ENCODE assay signal across 17 cellular contexts in the genomic region with DNA sequence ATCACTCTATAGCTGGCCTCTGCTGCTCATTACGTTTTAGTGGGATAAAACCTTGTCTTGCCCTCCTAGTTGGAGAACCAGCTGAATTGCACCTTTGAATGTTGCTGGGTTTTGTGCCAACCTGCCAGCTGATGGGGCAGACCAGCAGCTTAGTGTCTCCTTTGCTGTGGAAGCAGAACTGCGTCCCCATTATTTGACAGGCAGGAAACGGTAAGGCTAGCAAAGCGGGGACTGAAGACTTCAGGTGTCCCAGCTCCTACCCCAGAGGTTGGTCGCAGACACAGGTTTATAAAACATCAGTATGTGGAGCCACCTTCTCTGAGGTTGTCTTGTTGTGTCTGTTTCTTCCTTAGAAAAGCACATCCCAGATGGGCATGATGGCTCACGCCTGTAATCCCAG.
DNase-seq lines count a peak whose midpoint lies in the region; FAIRE-seq and TF ChIP-seq lines count a peak whose summit lies in the region.
"Had no signal": no experiment of that assay in that cellular context is flagged by ENCODE, and none has a peak within 500 bp of the region (broad histone marks: within the 10 kb centered on the region; RNA-seq: fewer than 3 reads in every experiment).

No MANE protein-coding gene starts in this region.

- POLR2A ChIA-PET in MCF 10A (lab: Yijun Ruan, JAX) = interaction anchor here (0.7 to 1.9 kb wide), 9 partner anchors 8 to 215 kb away, joined by 3 to 20 read pairs (median 3); no protein-coding TSS in a partner anchor

- no peaks in the 10 kb centered on the region for H3K36me3 Mint-ChIP-seq in MCF 10A (ENCODE audit: insufficient read depth, unreplicated experiment)
- peaks cover 4% of the 10 kb centered on the region for H3K36me3 Mint-ChIP-seq in chondrocyte (ENCODE audit: low read depth)

- H3K4me1 Mint-ChIP-seq in MCF 10A (ENCODE audit: insufficient read depth, unreplicated experiment) (peaks cover 23% of the 10 kb centered on the region), chondrocyte (ENCODE audit: low read depth) (peaks cover 56% of the 10 kb centered on the region)

- H3K27me3 Mint-ChIP-seq in MCF 10A (ENCODE audit: insufficient read depth, unreplicated experiment) (no peaks in the 10 kb centered on the region), chondrocyte (ENCODE audit: low read depth) (no peaks in the 10 kb centered on the region)
- H3K27me3 Mint-ChIP-seq: activated naive CD8-positive, alpha-beta T cell treated with anti-CD3 and anti-CD28 coated beads, Interleukin-2, amount 50 U/mL, for 24 hours; activated T-helper 17 cell treated with anti-CD3 and anti-CD28 coated beads, Interleukin-2, amount 50 U/mL, for 72 hours; stimulated activated naive B cell treated with anti-CD40 and anti-IgM and Interleukin-4, amounts not matched to agents 10 μg/mL and 1 μg/mL and 100 μg/mL, for 72 hours had no signal

- H3K27ac Mint-ChIP-seq in MCF 10A (ENCODE audit: low read depth, unreplicated experiment) (peak overlapping the region; percentile 27), chondrocyte (ENCODE audit: unreplicated experiment) (peak overlapping the region; percentile 95)
- H3K27ac Mint-ChIP-seq: activated naive CD8-positive, alpha-beta T cell treated with anti-CD3 and anti-CD28 coated beads, Interleukin-2, amount 50 U/mL, for 24 hours; stimulated activated naive B cell treated with anti-CD40 and anti-IgM and Interleukin-4, amounts not matched to agents 10 μg/mL and 1 μg/mL and 100 μg/mL, for 72 hours had no signal

- peak overlapping the region in 1 of 2 donors; percentile 44 for H3K27ac ChIP-seq in breast epithelium
- peak overlapping the region; percentile 67 for H3K27ac ChIP-seq in neutrophil
- H3K27ac ChIP-seq in small intestine (ENCODE audit: low read depth in 1 of 2, low read length in 1 of 2) = no peak overlapping the region
- H3K27ac ChIP-seq: cardiac muscle cell, upper lobe of right lung had no signal

- DNase-seq in MCF 10A (ENCODE audit: unreplicated experiment) (no peak), breast epithelium (ENCODE audit: low spot score in 2 of 2) (no peak), chondrocyte (ENCODE audit: low spot score) (no peak), small intestine (no peak), NCI-H748 (lab: John Stamatoyannopoulos, UW; ENCODE audit: unreplicated experiment) (no peak), NCI-H2196 treated with DMSO at 0.1 percent for 48 hours (lab: John Stamatoyannopoulos, UW; ENCODE audit: unreplicated experiment) (no peak), GM03348 (ENCODE audit: low spot score) (no peak)
- DNase-seq: activated naive CD8-positive, alpha-beta T cell treated with anti-CD3 and anti-CD28 coated beads, Interleukin-2, amount 50 U/mL, for 24 hours; dorsolateral prefrontal cortex; left ventricle myocardium superior; NCI-H1436 treated with DMSO at 0.1 percent for 48 hours; stimulated activated naive B cell treated with anti-CD40 and anti-IgM and Interleukin-4, amounts not matched to agents 10 μg/mL and 1 μg/mL and 100 μg/mL, for 72 hours; upper lobe of right lung had no signal

- H3K27me3 ChIP-seq in breast epithelium (no peaks in the 10 kb centered on the region), neutrophil (no peaks in the 10 kb centered on the region), small intestine (ENCODE audit: control insufficient read depth in 2 of 2, insufficient read depth in 2 of 2, low read length in 2 of 2) (no peaks in the 10 kb centered on the region)
- H3K27me3 ChIP-seq: cardiac muscle cell, dorsolateral prefrontal cortex, upper lobe of right lung had no signal

- no TSS peak for BruUV-seq in MCF 10A (replicated peaks; lab: Mats Ljungman, UMichigan)

- no peak overlapping the region for H3K4me3 ChIP-seq in breast epithelium
- H3K4me3 ChIP-seq in neutrophil (ENCODE audit: low read depth in 1 of 2, low read length in 1 of 2) = no peak overlapping the region
- no peak overlapping the region for H3K4me3 ChIP-seq in small intestine (ENCODE audit: low read depth in 1 of 2, low read length in 2 of 2)
- H3K4me3 ChIP-seq: cardiac muscle cell, dorsolateral prefrontal cortex, upper lobe of right lung had no signal

- TF ChIP-seq POLR2A in breast epithelium (IDR thresholded peaks at IDR 0.05) = no peak

- peak overlapping the region; percentile 48 for H3K4me3 Mint-ChIP-seq in MCF 10A (ENCODE audit: unreplicated experiment)
- no peak overlapping the region for H3K4me3 Mint-ChIP-seq in chondrocyte (ENCODE audit: unreplicated experiment)
- H3K4me3 Mint-ChIP-seq: activated naive CD8-positive, alpha-beta T cell treated with anti-CD3 and anti-CD28 coated beads, Interleukin-2, amount 50 U/mL, for 24 hours; activated T-helper 17 cell treated with anti-CD3 and anti-CD28 coated beads, Interleukin-2, amount 50 U/mL, for 72 hours; stimulated activated naive B cell treated with anti-CD40 and anti-IgM and Interleukin-4, amounts not matched to agents 10 μg/mL and 1 μg/mL and 100 μg/mL, for 72 hours had no signal

- intact Hi-C loops in MCF 10A (cut with micrococcal nuclease) = loop anchor here (1.0 to 10.0 kb wide), 2 partner anchors 107 to 186 kb away; no protein-coding TSS in a partner anchor
- intact Hi-C loops in breast epithelium (cut with DNase I; ENCODE audit: low total_unique reads) = no loop called here

- H3K9me3 Mint-ChIP-seq in MCF 10A (ENCODE audit: unreplicated experiment) (no peaks in the 10 kb centered on the region), chondrocyte (ENCODE audit: low read depth) (no peaks in the 10 kb centered on the region)

- whole genome bisulfite sequencing in small intestine, 3 donors = 90 to 91% (median 91%) methylated on average over 6 of the region's 6 CpGs

- no peak for TF ChIP-seq CTCF in MCF 10A (IDR thresholded peaks at IDR 0.05; ENCODE audit: unreplicated experiment)
- no peak for TF ChIP-seq CTCF in breast epithelium (IDR thresholded peaks at IDR 0.05)
- no peak for TF ChIP-seq CTCF in chondrocyte (IDR thresholded peaks at IDR 0.05)
- no peak for TF ChIP-seq CTCF in neutrophil (IDR thresholded peaks at IDR 0.05)

- H3K36me3 ChIP-seq in breast epithelium (no peaks in the 10 kb centered on the region), neutrophil (no peaks in the 10 kb centered on the region), small intestine (ENCODE audit: control insufficient read depth in 2 of 2, insufficient read depth in 2 of 2, low read length in 2 of 2) (no peaks in the 10 kb centered on the region)
- H3K36me3 ChIP-seq: cardiac muscle cell, upper lobe of right lung had no signal

- H3K9me3 ChIP-seq in breast epithelium (no peaks in the 10 kb centered on the region), neutrophil (peaks cover 8% of the 10 kb centered on the region), small intestine (ENCODE audit: control insufficient read depth, low read depth) (no peaks in the 10 kb centered on the region)
- H3K9me3 ChIP-seq: upper lobe of right lung had no signal

- FAIRE-seq in small intestine (lab: Jason Lieb, UNC) = no peak
- FAIRE-seq: H54 had no signal

- H3K4me1 ChIP-seq in breast epithelium (no peaks in the 10 kb centered on the region), neutrophil (ENCODE audit: control insufficient read depth in 1 of 2, insufficient read depth in 1 of 2, low read depth in 1 of 2, low read length in 1 of 2) (peaks cover 38 to 41% of the 10 kb centered on the region in 2 experiments), small intestine (ENCODE audit: control insufficient read depth in 2 of 2, insufficient read depth in 1 of 2, low read depth in 1 of 2, low read length in 1 of 2) (peaks cover 0 to 6% of the 10 kb centered on the region in 2 donors)

- CTCF ChIA-PET in MCF 10A (lab: Yijun Ruan, JAX) = interaction anchor here (0.7 kb wide), 1 partner anchor 13 kb away, joined by 3 read pairs; no protein-coding TSS in a partner anchor
